In genomic region chr2:231655494-231656408, GRCh38 we compare ENCODE assay signal across 2 cellular contexts.
TF ChIP-seq lines count a peak whose summit lies in the region.

No MANE protein-coding gene starts in this region.

TF ChIP-seq in A549, 52 proteins besides CTCF, POLR2A, EP300 and RAD21 (continued from another document):
- TF ChIP-seq HMGXB4 (CRISPR knock-in tag; IDR thresholded peaks at IDR 0.05; ENCODE audit: borderline replicate concordance) (no peak), ATOH8 (CRISPR knock-in tag; IDR thresholded peaks at IDR 0.05; ENCODE audit: low read depth) (no peak), NR3C1 (IDR thresholded peaks at IDR 0.05) (no peak), CHD2 (IDR thresholded peaks at IDR 0.05; ENCODE audit: low read length, partially characterized antibody) (no peak), NPAS2 (CRISPR knock-in tag; IDR thresholded peaks at IDR 0.05; ENCODE audit: borderline replicate concordance) (no peak), NFE2L2 (conservative IDR thresholded peaks at IDR 0.05; ENCODE audit: low read length) (no peak), ZC3H11A (IDR thresholded peaks at IDR 0.05) (no peak), ZNF302 (CRISPR knock-in tag; IDR thresholded peaks at IDR 0.05) (no peak), USF2 (IDR thresholded peaks at IDR 0.05) (no peak)

TF ChIP-seq in HEK293, 187 proteins besides CTCF, POLR2A, EP300 and RAD21 (continued from another document):
- TF ChIP-seq REST (tag by site-specific recombination; IDR thresholded peaks at IDR 0.05) (peak; percentile 78), ZNF354C (tag by site-specific recombination; IDR thresholded peaks at IDR 0.05; ENCODE audit: borderline replicate concordance, low read depth) (no peak)
